In the genomic region with DNA sequence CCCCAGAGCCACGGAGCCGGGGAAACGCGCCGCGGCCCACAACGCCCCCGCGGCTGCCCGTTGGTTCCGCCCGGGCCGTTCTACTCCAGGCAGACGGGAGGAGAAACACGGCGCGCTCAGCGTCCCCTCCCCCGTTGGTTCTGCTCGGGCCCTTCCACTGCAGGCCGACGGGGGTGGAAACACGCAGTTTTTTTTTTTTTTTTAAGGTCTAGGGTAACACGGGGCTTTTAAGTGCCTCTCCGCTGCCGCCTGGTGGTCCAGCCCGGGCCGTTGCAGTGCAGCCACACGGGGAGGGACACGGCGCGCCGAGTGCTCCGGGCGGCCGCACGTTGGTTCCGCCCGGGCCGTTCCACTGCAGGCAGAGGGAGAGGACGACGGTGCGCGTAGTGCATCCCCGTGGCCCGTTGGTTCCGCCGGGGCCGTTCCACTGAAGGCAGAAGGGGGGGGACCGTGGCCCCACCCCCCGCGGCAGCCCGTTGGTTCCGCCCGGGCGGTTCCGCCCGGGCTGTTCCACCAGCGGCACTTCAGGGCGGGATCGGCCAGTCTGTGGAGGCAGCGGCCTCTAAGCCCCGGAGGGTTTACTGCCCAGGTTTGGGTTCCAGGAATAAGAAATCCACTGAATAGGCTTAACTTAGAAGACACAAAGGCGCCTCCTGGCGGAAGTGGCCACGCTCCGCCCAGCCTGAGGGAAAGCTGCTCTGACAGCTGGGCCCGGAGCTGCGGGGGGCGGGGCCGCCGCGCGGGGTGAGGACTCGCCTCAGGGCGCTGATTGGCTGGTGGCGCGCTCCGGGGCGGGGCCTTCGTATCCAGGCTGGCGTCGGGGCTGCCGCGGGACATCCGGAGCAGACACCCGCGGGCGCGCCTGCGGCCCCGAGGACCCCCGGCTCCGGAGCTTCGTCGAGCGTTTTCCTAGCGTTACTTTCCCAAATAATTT, we compare ENCODE assay signal across 8 cellular contexts.
DNase-seq lines count a peak whose midpoint lies in the region; ATAC-seq lines count a peak whose summit lies in the region.

TSS of gene SLC35E2B (minus strand) at position 82 of the 934 bp plus-strand sequence. CDS start 16,096 bp downstream, outside the sequence.

- peak; percentile 61 for ATAC-seq in HG03378 (IDR thresholded peaks at IDR 0.05; ENCODE audit: unreplicated experiment)

- DNase-seq in AG20443 (ENCODE audit: low spot score) (peak; percentile 62), GM19238 (ENCODE audit: insufficient read length, low spot score) (peak; percentile 53), NCI-H510A (lab: John Stamatoyannopoulos, UW) (peak; percentile 99), cerebellar cortex (ENCODE audit: low spot score) (peak; percentile 86), kidney tubule cell (ENCODE audit: low spot score) (peak; percentile 87)
- DNase-seq in activated CD4-positive, alpha-beta T cell treated with anti-CD3 and anti-CD28 coated beads for 1 hour: peak; percentile 92
- DNase-seq in stimulated activated CD4-positive, alpha-beta T cell treated with anti-CD3 and anti-CD28 coated beads, Interleukin-15, amount 100 ng/mL, for 48 hours (ENCODE audit: low read depth in 2 of 2): peak; percentile 91 to 93

Comparison
In these comparisons a context has a peak if more than half of its experiments do, and no peak if none do; other contexts are left out.
1. Peak in every context shown above with its lines: DNase-seq and ATAC-seq.